ENCODE assay signal across 12 cellular contexts in the genomic region with DNA sequence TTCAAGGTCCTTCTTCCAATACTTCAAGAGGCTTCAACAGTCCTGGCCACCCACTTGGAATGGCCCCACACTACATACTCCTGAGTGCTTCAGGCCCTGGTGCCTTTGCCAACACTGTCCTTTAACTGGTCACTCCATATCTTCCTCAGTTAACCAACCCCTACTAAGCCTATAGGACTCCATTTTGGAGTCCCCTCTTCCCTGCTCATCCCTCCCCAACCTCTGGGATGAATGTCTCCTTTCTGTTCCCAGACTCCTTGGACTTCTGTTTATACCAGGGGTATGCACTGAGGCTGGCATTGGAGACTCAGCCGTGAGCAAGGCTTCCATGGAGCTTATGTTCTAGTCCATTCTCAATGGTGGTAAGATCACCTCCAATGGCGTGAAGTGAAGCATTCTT. TPM values are rescaled to one million over a fixed set of nuclear protein-coding genes. Genes with fewer than 3 reads are reported as not detected.
A peak's percentile ranks its signal among the peaks of the same experiment; 100 is the strongest.
DNase-seq lines count a peak whose midpoint lies in the region; ATAC-seq and TF ChIP-seq lines count a peak whose summit lies in the region.
"Had no signal": no experiment of that assay in that cellular context is flagged by ENCODE, and none has a peak within 500 bp of the region (broad histone marks: within the 10 kb centered on the region; RNA-seq: fewer than 3 reads in every experiment).

No MANE protein-coding gene starts in this region.

- H2BK12ac ChIP-seq in trophoblast cell (ENCODE audit: low read length), result no peak overlapping the region

- ATAC-seq in IMR-90 (ENCODE audit: low read depth) (no peak), HG03095 (IDR thresholded peaks at IDR 0.05; ENCODE audit: unreplicated experiment) (no peak)
- no peak for ATAC-seq in stimulated activated effector memory CD8-positive, alpha-beta T cell treated with anti-CD3 and anti-CD28 coated beads, Interleukin-12 subunit alpha, Interleukin-12 subunit beta, amount 100 ng/mL, for 72 hours

- no peak overlapping the region; the same call in 2 of the 3 replicates for H2BK15ac ChIP-seq in IMR-90 (ENCODE audit: low read depth, low read length)

- H3K9ac ChIP-seq in IMR-90 (ENCODE audit: low read depth, low read length) (no peak overlapping the region), trophoblast cell (ENCODE audit: low read length) (no peak overlapping the region)

- H2AK5ac ChIP-seq in IMR-90 (ENCODE audit: low read depth, low read length) (peak overlapping the region; percentile 48; the same call in 1 of the 2 replicates), trophoblast cell (ENCODE audit: low read length) (no peak overlapping the region)

- H3K23ac ChIP-seq in IMR-90 (ENCODE audit: low read depth, low read length), result no peak overlapping the region
- H3K23ac ChIP-seq in trophoblast cell (ENCODE audit: low read length), result no peak overlapping the region

- no CpG with 5 or more reads among the region's 2 CpGs for WGBS in IMR-90 (ENCODE audit: extremely low coverage in 2 of 2, insufficient read length in 1 of 2), 2 experiments
- no CpG with 5 or more reads among the region's 2 CpGs for WGBS in trophoblast cell (ENCODE audit: extremely low coverage, insufficient coverage, insufficient read length)

- H3K18ac ChIP-seq in IMR-90 (ENCODE audit: low read depth, low read length) (no peak overlapping the region), trophoblast cell (ENCODE audit: low read length) (no peak overlapping the region)

- no peak overlapping the region for H2BK5ac ChIP-seq in IMR-90 (ENCODE audit: low read depth, low read length, poor library complexity, severe bottlenecking)
- no peak overlapping the region for H2BK5ac ChIP-seq in trophoblast cell (ENCODE audit: low read depth, low read length, poor library complexity)

- no peak overlapping the region for H4K5ac ChIP-seq in IMR-90 (ENCODE audit: low read depth, low read length)

- no peak overlapping the region for H2AFZ ChIP-seq in IMR-90 (replicated peaks; ENCODE audit: low read length, poor library complexity)
- H2AFZ ChIP-seq in trophoblast cell (ENCODE audit: insufficient read depth, low read length, poor library complexity), result no peak overlapping the region

- CTCF ChIA-PET in IMR-90 (lab: Yijun Ruan, JAX), result no interaction called here

- H3K79me1 ChIP-seq in IMR-90 (ENCODE audit: low read depth in 1 of 2, low read length in 2 of 2) (peaks cover 53 to 88% of the 10 kb centered on the region in 2 experiments), trophoblast cell (ENCODE audit: low read length) (peaks cover 6% of the 10 kb centered on the region)

- H3K4me1 Mint-ChIP-seq in activated T-helper 2 cell treated with anti-CD3 and anti-CD28 coated beads, Interferon-gamma antibody, Interleukin-2, Interleukin-4, amounts not matched to agents 10 μg/mL and 5 μg/mL and 100 μg/mL, durations not matched to agents 14 hours and 24 hours and 36 hours (ENCODE audit: low read depth), result peaks cover 68% of the 10 kb centered on the region
- H3K4me1 Mint-ChIP-seq in stimulated activated effector memory CD8-positive, alpha-beta T cell treated with anti-CD3 and anti-CD28 coated beads, Interleukin-12 subunit alpha, Interleukin-12 subunit beta, amount 100 ng/mL, for 72 hours, result peaks cover 95% of the 10 kb centered on the region

- no peak for TF ChIP-seq CTCF in IMR-90 (conservative IDR thresholded peaks at IDR 0.05; ENCODE audit: low read depth, low read length)

- H3K9me1 ChIP-seq in IMR-90 (ENCODE audit: insufficient read depth, low read length), result peaks cover 53% of the 10 kb centered on the region

- POLR2A ChIA-PET in IMR-90 (lab: Charles Lee; ENCODE audit: unreplicated experiment), result no interaction called here

- H3K4me3 Mint-ChIP-seq in activated T-helper 2 cell treated with anti-CD3 and anti-CD28 coated beads, Interferon-gamma antibody, Interleukin-2, Interleukin-4, amounts not matched to agents 10 μg/mL and 5 μg/mL and 100 μg/mL, durations not matched to agents 14 hours and 24 hours and 36 hours (ENCODE audit: low read depth), result no peak overlapping the region
- H3K4me3 Mint-ChIP-seq in stimulated activated effector memory CD8-positive, alpha-beta T cell treated with anti-CD3 and anti-CD28 coated beads, Interleukin-12 subunit alpha, Interleukin-12 subunit beta, amount 100 ng/mL, for 72 hours, result no peak overlapping the region
- H3K4me3 Mint-ChIP-seq: memory B cell had no signal

- dilution Hi-C loops in IMR-90 (cut with HindIII; ENCODE audit: low sequenced_read_pairs, unreplicated experiment), result no loop called here

- H3K56ac ChIP-seq in IMR-90 (ENCODE audit: extremely low read depth, insufficient read depth, low read length), result no peak overlapping the region

- peak overlapping the region; percentile 16; the same call in 1 of the 2 replicates for H2BK20ac ChIP-seq in IMR-90 (ENCODE audit: low read depth, low read length)

- in situ Hi-C loops in IMR-90 (cut with MboI; ENCODE audit: low sequenced_read_pairs), result no loop called here

- H3K79me2 ChIP-seq in trophoblast cell (ENCODE audit: control insufficient read depth, insufficient read depth, low read length, poor library complexity), result peaks cover 2% of the 10 kb centered on the region

- no peak for TF ChIP-seq RAD21 in IMR-90 (IDR thresholded peaks at IDR 0.05; ENCODE audit: low read length)

- intact Hi-C loops in IMR-90 (cut with micrococcal nuclease), result loop anchor here (2.0 kb wide), 1 partner anchor 51 kb away; the partner anchor contains the start of gene BCL2L1
- intact Hi-C loops in activated T-helper 2 cell treated with anti-CD3 and anti-CD28 coated beads, Interferon-gamma antibody, Interleukin-2, Interleukin-4, amounts not matched to agents 10 μg/mL and 5 μg/mL and 100 μg/mL, durations not matched to agents 14 hours and 24 hours and 36 hours (cut with micrococcal nuclease), result no loop called here

- H3K14ac ChIP-seq in IMR-90 (replicated peaks; ENCODE audit: low read depth, low read length), result peak overlapping the region; percentile 48
- no peak overlapping the region for H3K14ac ChIP-seq in trophoblast cell (ENCODE audit: low read length)

- no peak overlapping the region for H2AK9ac ChIP-seq in IMR-90 (replicated peaks; ENCODE audit: low read depth, low read length, poor library complexity)

- no peak for DNase-seq in IMR-90
- DNase-seq in activated T-helper 2 cell treated with anti-CD3 and anti-CD28 coated beads, Interferon-gamma antibody, Interleukin-2, Interleukin-4, amounts not matched to agents 10 μg/mL and 5 μg/mL and 100 μg/mL, durations not matched to agents 14 hours and 24 hours and 36 hours (ENCODE audit: low spot score), result no peak
- DNase-seq in stimulated activated effector memory CD8-positive, alpha-beta T cell treated with anti-CD3 and anti-CD28 coated beads, Interleukin-12 subunit alpha, Interleukin-12 subunit beta, amount 100 ng/mL, for 72 hours (ENCODE audit: low spot score in 2 of 2), result no peak
- no peak for DNase-seq in OCI-M1 (lab: John Stamatoyannopoulos, UW)
- DNase-seq in trophoblast cell, result no peak
- DNase-seq in activated T-cell treated with anti-CD3 and anti-CD28 coated beads for 4 hours, result no peak
- DNase-seq: activated CD4-positive, alpha-beta T cell treated with anti-CD3 and anti-CD28 coated beads for 48 hours; NCI-H2171 treated with DMSO at 0.1 percent for 48 hours had no signal

- H3K27me3 Mint-ChIP-seq in activated T-helper 2 cell treated with anti-CD3 and anti-CD28 coated beads, Interferon-gamma antibody, Interleukin-2, Interleukin-4, amounts not matched to agents 10 μg/mL and 5 μg/mL and 100 μg/mL, durations not matched to agents 14 hours and 24 hours and 36 hours (ENCODE audit: low read depth), result no peaks in the 10 kb centered on the region
- H3K27me3 Mint-ChIP-seq: IgD-negative memory B cell, memory B cell had no signal

- H3K4me1 ChIP-seq in IMR-90 (ENCODE audit: control insufficient read depth, insufficient read depth, low read length) (peaks cover 34% of the 10 kb centered on the region), trophoblast cell (ENCODE audit: control insufficient read depth in 1 of 2, insufficient read depth in 2 of 2, low read length in 2 of 2) (peaks cover 17 to 19% of the 10 kb centered on the region in 2 experiments)

- no peaks in the 10 kb centered on the region for H3K9me3 ChIP-seq in IMR-90 (ENCODE audit: control insufficient read depth, insufficient read depth, low read length)
- no peaks in the 10 kb centered on the region for H3K9me3 ChIP-seq in trophoblast cell (ENCODE audit: insufficient read depth, low read depth, low read length)

- peak overlapping the region; percentile 31 for H3K27ac Mint-ChIP-seq in activated T-helper 2 cell treated with anti-CD3 and anti-CD28 coated beads, Interferon-gamma antibody, Interleukin-2, Interleukin-4, amounts not matched to agents 10 μg/mL and 5 μg/mL and 100 μg/mL, durations not matched to agents 14 hours and 24 hours and 36 hours
- peak overlapping the region; percentile 99 for H3K27ac Mint-ChIP-seq in stimulated activated effector memory CD8-positive, alpha-beta T cell treated with anti-CD3 and anti-CD28 coated beads, Interleukin-12 subunit alpha, Interleukin-12 subunit beta, amount 100 ng/mL, for 72 hours
- H3K27ac Mint-ChIP-seq: IgD-negative memory B cell, memory B cell had no signal

- H3K36me3 ChIP-seq in IMR-90 (ENCODE audit: control insufficient read depth, insufficient read depth, low read length), result peaks cover 3% of the 10 kb centered on the region; the same call in 1 of the 2 replicates
- H3K36me3 ChIP-seq in trophoblast cell (ENCODE audit: control insufficient read depth in 1 of 2, insufficient read depth in 2 of 2, low read length in 2 of 2), result peaks cover 0 to 8% of the 10 kb centered on the region in 2 experiments

- no peak overlapping the region; a peak in 1 of 4 replicates for H4K8ac ChIP-seq in IMR-90 (ENCODE audit: low read depth in 2 of 2, low read length in 2 of 2)
- no peak overlapping the region for H4K8ac ChIP-seq in trophoblast cell (ENCODE audit: low read depth, low read length)

- H3K4me2 ChIP-seq in IMR-90 (ENCODE audit: low read depth, low read length), result no peak overlapping the region
- no peak overlapping the region for H3K4me2 ChIP-seq in trophoblast cell (ENCODE audit: low read length)

- H4K91ac ChIP-seq in IMR-90 (ENCODE audit: insufficient read depth, low read depth, low read length) (no peak overlapping the region; the same call in 1 of the 2 replicates), trophoblast cell (ENCODE audit: low read depth, low read length) (no peak overlapping the region)

- H3K27me3 ChIP-seq in IMR-90 (ENCODE audit: control insufficient read depth, insufficient read depth, low read length) (no peaks in the 10 kb centered on the region), layer of hippocampus (ENCODE audit: control insufficient read depth, insufficient read depth, low read length) (no peaks in the 10 kb centered on the region), trophoblast cell (ENCODE audit: insufficient read depth, low read length) (no peaks in the 10 kb centered on the region)

- no peak for TF ChIP-seq POLR2A in IMR-90 (IDR thresholded peaks at IDR 0.05; ENCODE audit: low read depth, low read length)

- H3K4ac ChIP-seq in IMR-90 (ENCODE audit: low read depth, low read length) (0 out of 2 replicates have a peak overlapping the region, but pooled peaks have one; percentile 24), trophoblast cell (ENCODE audit: low read depth, low read length) (no peak overlapping the region)

- H3K36me3 Mint-ChIP-seq in activated T-helper 2 cell treated with anti-CD3 and anti-CD28 coated beads, Interferon-gamma antibody, Interleukin-2, Interleukin-4, amounts not matched to agents 10 μg/mL and 5 μg/mL and 100 μg/mL, durations not matched to agents 14 hours and 24 hours and 36 hours (ENCODE audit: low read depth), result peaks cover 87% of the 10 kb centered on the region
- H3K36me3 Mint-ChIP-seq in stimulated activated effector memory CD8-positive, alpha-beta T cell treated with anti-CD3 and anti-CD28 coated beads, Interleukin-12 subunit alpha, Interleukin-12 subunit beta, amount 100 ng/mL, for 72 hours, result peaks cover 100% of the 10 kb centered on the region
- H3K36me3 Mint-ChIP-seq: IgD-negative memory B cell, memory B cell had no signal

- no peaks in the 10 kb centered on the region for H3K9me3 Mint-ChIP-seq in activated T-helper 2 cell treated with anti-CD3 and anti-CD28 coated beads, Interferon-gamma antibody, Interleukin-2, Interleukin-4, amounts not matched to agents 10 μg/mL and 5 μg/mL and 100 μg/mL, durations not matched to agents 14 hours and 24 hours and 36 hours
- H3K9me3 Mint-ChIP-seq in stimulated activated effector memory CD8-positive, alpha-beta T cell treated with anti-CD3 and anti-CD28 coated beads, Interleukin-12 subunit alpha, Interleukin-12 subunit beta, amount 100 ng/mL, for 72 hours, result no peaks in the 10 kb centered on the region
- H3K9me3 Mint-ChIP-seq: IgD-negative memory B cell, memory B cell had no signal

- H3K4me3 ChIP-seq in IMR-90 (ENCODE audit: insufficient read depth, low read depth, low read length) (no peak overlapping the region), trophoblast cell (ENCODE audit: low read depth, low read length) (no peak overlapping the region)

- no TSS peak for BruUV-seq in IMR-90 (replicated peaks; lab: Mats Ljungman, UMichigan)

- H2BK120ac ChIP-seq in IMR-90 (ENCODE audit: low read depth, low read length), result 0 out of 2 replicates have a peak overlapping the region, but pooled peaks have one; percentile 17
- H2BK120ac ChIP-seq in trophoblast cell (ENCODE audit: insufficient read depth, low read length, poor library complexity), result no peak overlapping the region

- H3K27ac ChIP-seq in IMR-90 (ENCODE audit: insufficient read depth, low read length) (no peak overlapping the region), layer of hippocampus (ENCODE audit: low read depth, low read length) (peak overlapping the region; percentile 100), trophoblast cell (ENCODE audit: low read depth, low read length) (no peak overlapping the region)

- no peak overlapping the region for H4K12ac ChIP-seq in trophoblast cell (ENCODE audit: low read depth, low read length)

- H4K20me1 ChIP-seq in IMR-90 (ENCODE audit: insufficient read depth, low read length), result peaks cover 53% of the 10 kb centered on the region

RNA-seq across cellular contexts. Expression of gene COX4I2, which starts 33.6 kb away (rescaled TPM):
- not detected in 2 replicates for total RNA-seq in IMR-90 (2012; rRNA removed)
- not detected in 2 replicates for polyA plus RNA-seq in IMR-90 (2012; rRNA removed)
- polyA plus RNA-seq in IMR-90 (2012; cell fraction: cytosol; rRNA removed), result not detected in 2 replicates
- not detected in 2 replicates for polyA plus RNA-seq in IMR-90 (2012; cell fraction: nucleus; rRNA removed; ENCODE audit: low replicate concordance)
- not detected in 2 replicates for total RNA-seq in activated T-helper 2 cell treated with anti-CD3 and anti-CD28 coated beads, Interferon-gamma antibody, Interleukin-2, Interleukin-4, amounts not matched to agents 10 μg/mL and 5 μg/mL and 100 μg/mL, durations not matched to agents 14 hours and 24 hours and 36 hours
- polyA plus RNA-seq in trophoblast cell (2013), result 1.7 TPM in 2 replicates

RNA-seq across cellular contexts. Expression of gene BCL2L1, which starts 51.3 kb away (rescaled TPM):
- 41.9 and 45.5 TPM in 2 replicates for total RNA-seq in IMR-90 (2012; rRNA removed)
- polyA plus RNA-seq in IMR-90 (2012; rRNA removed), result 40.2 and 41.9 TPM in 2 replicates
- 44.9 and 47.2 TPM in 2 replicates for polyA plus RNA-seq in IMR-90 (2012; cell fraction: cytosol; rRNA removed)
- polyA plus RNA-seq in IMR-90 (2012; cell fraction: nucleus; rRNA removed; ENCODE audit: low replicate concordance), result 22.6 and 23.8 TPM in 2 replicates
- total RNA-seq in activated T-helper 2 cell treated with anti-CD3 and anti-CD28 coated beads, Interferon-gamma antibody, Interleukin-2, Interleukin-4, amounts not matched to agents 10 μg/mL and 5 μg/mL and 100 μg/mL, durations not matched to agents 14 hours and 24 hours and 36 hours, result 313 and 326 TPM in 2 replicates
- polyA plus RNA-seq in trophoblast cell (2013), result 62.0 and 65.1 TPM in 2 replicates
